In genomic region chrX:50125480-50125879, GRCh38 we compare ENCODE assay signal across 9 cellular contexts.
"Had no signal": no experiment of that assay in that cellular context is flagged by ENCODE, and none has a peak within 500 bp of the region (broad histone marks: within the 10 kb centered on the region; RNA-seq: fewer than 3 reads in every experiment).

No MANE protein-coding gene starts in this region.

- H3K36me3 ChIP-seq: HAP-1 had no signal

- H3K9me3 ChIP-seq: HAP-1 had no signal

- H3K4me1 ChIP-seq: HAP-1 had no signal

- H3K4me3 ChIP-seq: GM23248, GM23338, HAP-1 had no signal

- ATAC-seq: GM23338, HCT116 had no signal

- H3K27ac ChIP-seq: GM23248 had no signal

- DNase-seq: GM23248, GOT3, H7, H9, HCEC 1CT, HFFc6 had no signal
